20 cellular contexts compared by ENCODE assay signal in the genomic region with DNA sequence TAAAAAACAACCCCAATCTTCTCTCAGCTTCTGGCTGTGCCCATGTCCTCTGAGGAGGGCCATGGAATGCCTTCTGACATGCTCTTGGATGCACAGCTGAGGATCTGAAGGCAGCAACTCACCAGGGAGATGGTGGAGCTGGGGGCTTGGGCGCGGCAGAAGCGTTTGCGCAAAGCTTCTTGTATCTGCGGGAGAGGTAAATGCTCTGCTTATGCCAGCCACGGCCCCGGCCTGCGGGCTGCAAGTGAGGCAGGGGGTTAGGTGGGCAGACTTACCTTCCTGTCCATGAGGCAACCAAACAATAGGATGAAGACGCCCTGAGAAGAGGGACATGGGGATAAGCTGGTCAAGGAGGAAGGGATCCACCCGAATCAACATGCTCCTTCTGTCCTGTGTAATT. TPM values are rescaled to one million over a fixed set of nuclear protein-coding genes. Genes with fewer than 3 reads are reported as not detected.
"Had no signal": no experiment of that assay in that cellular context is flagged by ENCODE, and none has a peak within 500 bp of the region (broad histone marks: within the 10 kb centered on the region; RNA-seq: fewer than 3 reads in every experiment).

No MANE protein-coding gene starts in this region.

- H3K4me1 Mint-ChIP-seq: immature natural killer cell had no signal

- DNase-seq: dermis blood vessel endothelial cell; dorsolateral prefrontal cortex; effector CD4-positive, alpha-beta T cell; effector memory CD4-positive, alpha-beta T cell; foreskin keratinocyte; heart left ventricle; hypothalamus; immature natural killer cell; islet precursor cell; left cardiac atrium; left lung; left ventricle myocardium superior; lower lobe of right lung; mesenchymal stem cell; mucosa of descending colon had no signal

- H3K4me3 Mint-ChIP-seq: immature natural killer cell, mesothelial cell of epicardium had no signal

- H2AFZ ChIP-seq: hepatocyte had no signal

- H3K9me3 Mint-ChIP-seq: immature natural killer cell, mesothelial cell of epicardium had no signal

- H3K4me3 ChIP-seq: coronary artery, dorsolateral prefrontal cortex, esophagus muscularis mucosa, gastroesophageal sphincter, heart left ventricle, hepatocyte, left lung, lower lobe of right lung, mucosa of descending colon had no signal

- H3K27ac Mint-ChIP-seq: immature natural killer cell had no signal

- H3K9me3 ChIP-seq: esophagus muscularis mucosa, gastroesophageal sphincter, heart left ventricle, left lung, lower lobe of right lung, mucosa of descending colon had no signal

- H3K27me3 ChIP-seq: dorsolateral prefrontal cortex, esophagus muscularis mucosa, foreskin keratinocyte, gastroesophageal sphincter, heart left ventricle, hepatocyte, left lung had no signal

- H3K36me3 ChIP-seq: esophagus muscularis mucosa, gastroesophageal sphincter, heart left ventricle, lower lobe of right lung had no signal

- H3K36me3 Mint-ChIP-seq: immature natural killer cell had no signal

- H3K4me2 ChIP-seq: hepatocyte had no signal

- H3K27ac ChIP-seq: coronary artery, dorsolateral prefrontal cortex, esophagus muscularis mucosa, foreskin keratinocyte, gastroesophageal sphincter, heart left ventricle, hepatocyte, left lung, lower lobe of right lung had no signal

- ATAC-seq: foreskin keratinocyte, gastroesophageal sphincter, heart left ventricle, left cardiac atrium, left lung, left ventricle myocardium superior, lower lobe of right lung, mucosa of descending colon had no signal

- H3K4me1 ChIP-seq: esophagus muscularis mucosa, gastroesophageal sphincter, heart left ventricle, left lung, lower lobe of right lung had no signal

RNA-seq across cellular contexts. Expression of a gene that starts 36.7 kb away (rescaled TPM):
- polyA plus RNA-seq: foreskin keratinocyte had no signal
